ENCODE assay signal across 1 cellular context in the genomic region with DNA sequence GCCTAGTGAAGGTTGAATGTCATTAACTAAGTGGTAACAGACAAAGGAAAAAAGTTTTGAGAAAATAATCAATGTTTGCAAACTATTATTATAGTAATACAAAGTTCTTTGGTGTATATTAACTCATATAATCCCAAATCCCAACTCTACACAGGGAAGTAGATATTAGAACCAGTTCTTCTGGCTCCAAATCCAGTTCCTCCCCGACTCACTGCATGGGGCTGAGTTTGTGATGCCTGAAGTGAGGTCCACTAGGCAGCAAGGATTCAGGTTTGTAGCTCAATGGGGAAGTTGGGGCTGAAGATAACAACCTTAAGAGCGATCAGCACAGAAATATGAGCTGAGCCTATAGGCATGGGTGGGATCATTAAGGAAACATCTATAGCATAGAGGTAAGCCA.
TF ChIP-seq lines count a peak whose summit lies in the region.

No MANE protein-coding gene starts in this region.

TF ChIP-seq in HepG2, 621 proteins besides CTCF, POLR2A, EP300 and RAD21:
- TF ChIP-seq CBX1 (IDR thresholded peaks at IDR 0.05; ENCODE audit: low read depth) (no peak), MIER3 (CRISPR knock-in tag; IDR thresholded peaks at IDR 0.05; ENCODE audit: borderline replicate concordance) (no peak), ELK4 (CRISPR knock-in tag; IDR thresholded peaks at IDR 0.05; ENCODE audit: borderline replicate concordance) (no peak)
